ENCODE assay signal across 2 cellular contexts in genomic region chr6:167247814-167248595, GRCh38.
TF ChIP-seq lines count a peak whose summit lies in the region.

No MANE protein-coding gene starts in this region.

TF ChIP-seq in GM23338, 12 proteins besides CTCF, POLR2A, EP300 and RAD21:
- TF ChIP-seq POLR2AphosphoS5 (IDR thresholded peaks at IDR 0.05; ENCODE audit: low read depth) (no peak), EZH2 (IDR thresholded peaks at IDR 0.05; ENCODE audit: low read depth, unreplicated experiment) (no peak), ZNF114 (CRISPR knock-in tag; IDR thresholded peaks at IDR 0.05) (no peak), ZNF331 (CRISPR knock-in tag; IDR thresholded peaks at IDR 0.05; ENCODE audit: low read depth) (no peak), REST (IDR thresholded peaks at IDR 0.05; ENCODE audit: unreplicated experiment) (no peak), ETS1 (IDR thresholded peaks at IDR 0.05) (no peak), EZH2phosphoT487 (IDR thresholded peaks at IDR 0.05; ENCODE audit: unreplicated experiment) (no peak), CREB1 (CRISPR knock-in tag; IDR thresholded peaks at IDR 0.05; ENCODE audit: low read depth) (no peak), NANOG (IDR thresholded peaks at IDR 0.05; ENCODE audit: borderline replicate concordance) (no peak), STAT1 (IDR thresholded peaks at IDR 0.05; ENCODE audit: unreplicated experiment) (no peak)

TF ChIP-seq in H1, 55 proteins besides CTCF, POLR2A, EP300 and RAD21:
- peak; percentile 54 for TF ChIP-seq MAX (IDR thresholded peaks at IDR 0.05)
- TF ChIP-seq RXRA (IDR thresholded peaks at IDR 0.05; ENCODE audit: insufficient read depth, low read depth, low read length): no peak
- TF ChIP-seq E2F6 (IDR thresholded peaks at IDR 0.05): peak; percentile 44; the same call in 1 of the 2 replicates
